ENCODE assay signal across 9 cellular contexts in the genomic region with DNA sequence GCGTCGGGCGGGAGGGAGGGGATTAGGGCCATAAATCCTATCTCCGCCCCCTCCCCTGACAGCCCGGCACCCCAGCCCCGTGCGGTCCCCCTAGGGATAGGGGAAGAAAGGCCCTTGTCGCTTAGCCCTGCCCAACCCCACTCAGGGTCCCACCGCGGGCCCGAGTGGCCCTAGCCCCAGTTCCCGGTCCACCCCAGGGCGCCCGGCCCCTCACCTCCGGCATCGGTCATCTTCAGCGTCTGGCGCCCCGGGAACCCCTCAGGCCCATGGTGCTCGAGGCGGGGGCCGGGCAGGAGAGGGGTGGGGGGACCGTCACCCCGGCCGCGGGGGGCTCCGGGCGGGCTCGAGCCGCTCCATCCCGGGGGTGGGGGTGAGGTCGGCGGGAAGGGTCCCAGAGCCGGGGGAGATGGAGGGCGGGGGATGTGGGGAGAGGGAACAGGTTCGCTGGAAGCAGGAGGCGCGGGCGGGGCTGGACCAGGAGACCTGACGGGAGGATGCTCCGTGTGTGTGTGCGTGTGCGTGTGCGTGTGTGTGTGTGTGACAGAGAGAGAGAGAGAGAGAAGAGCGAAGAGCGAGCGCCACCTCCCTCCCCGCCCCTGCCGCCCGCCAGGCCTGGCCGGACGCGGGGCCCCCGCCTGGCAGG. TPM values are rescaled to one million over a fixed set of nuclear protein-coding genes. Genes with fewer than 3 reads are reported as not detected.
A peak's percentile ranks its signal among the peaks of the same experiment; 100 is the strongest.
DNase-seq lines count a peak whose midpoint lies in the region; ATAC-seq and TF ChIP-seq lines count a peak whose summit lies in the region.
"Had no signal": no experiment of that assay in that cellular context is flagged by ENCODE, and none has a peak within 500 bp of the region (broad histone marks: within the 10 kb centered on the region; RNA-seq: fewer than 3 reads in every experiment).

No MANE protein-coding gene starts in this region.

- H3K36me3 Mint-ChIP-seq in activated CD8-positive, alpha-beta T cell treated with anti-CD3 and anti-CD28 coated beads for 36 hours (ENCODE audit: low read depth): peaks cover 4% of the 10 kb centered on the region

- H3K27me3 ChIP-seq in HUES48 (ENCODE audit: control insufficient read depth, insufficient read depth, low read length) (peaks cover 25% of the 10 kb centered on the region), rectal smooth muscle tissue (ENCODE audit: control insufficient read depth, insufficient read depth, low read length) (peaks cover 3% of the 10 kb centered on the region)

- no peak overlapping the region for H3K27ac ChIP-seq in HUES48 (ENCODE audit: low read depth, low read length)
- H3K27ac ChIP-seq in rectal smooth muscle tissue (ENCODE audit: low read depth, low read length): no peak overlapping the region
- H3K27ac ChIP-seq: HL-60 had no signal

- no peaks in the 10 kb centered on the region for H3K9me3 ChIP-seq in HUES48 (ENCODE audit: control insufficient read depth, insufficient read depth, low read length)

- H3K4me3 ChIP-seq in HUES48 (ENCODE audit: low read depth, low read length) (peak overlapping the region; percentile 61), fibroblast of villous mesenchyme (ENCODE audit: low read depth, low read length) (peak overlapping the region; percentile 49), rectal smooth muscle tissue (ENCODE audit: low read length) (peak overlapping the region; percentile 37)

- POLR2A ChIA-PET in activated CD8-positive, alpha-beta T cell treated with anti-CD3 and anti-CD28 coated beads for 36 hours (lab: Charles Lee): no interaction called here

- H3K36me3 ChIP-seq in HUES48 (ENCODE audit: control insufficient read depth, insufficient read depth, low read length) (no peaks in the 10 kb centered on the region), rectal smooth muscle tissue (ENCODE audit: control insufficient read depth, insufficient read depth, low read length) (no peaks in the 10 kb centered on the region)

- peaks cover 22% of the 10 kb centered on the region for H3K4me1 Mint-ChIP-seq in activated CD8-positive, alpha-beta T cell treated with anti-CD3 and anti-CD28 coated beads for 36 hours (ENCODE audit: low read depth)

- H3K27me3 Mint-ChIP-seq in activated CD8-positive, alpha-beta T cell treated with anti-CD3 and anti-CD28 coated beads for 36 hours: peaks cover 23% of the 10 kb centered on the region

- peak; percentile 26 for DNase-seq in CD1c-positive myeloid dendritic cell (ENCODE audit: extremely low spot score)
- peak; percentile 61 for DNase-seq in activated CD8-positive, alpha-beta T cell treated with anti-CD3 and anti-CD28 coated beads for 36 hours
- DNase-seq in fibroblast of villous mesenchyme (ENCODE audit: low read depth): no peak
- DNase-seq in GM19240 (ENCODE audit: insufficient read length, low spot score): no peak
- DNase-seq in cerebellar nuclear complex (lab: John Stamatoyannopoulos, UW): no peak

- H3K9ac ChIP-seq in HUES48 (ENCODE audit: low read depth, low read length) (no peak overlapping the region), rectal smooth muscle tissue (ENCODE audit: low read length) (no peak overlapping the region)

- intact Hi-C loops in activated CD8-positive, alpha-beta T cell treated with anti-CD3 and anti-CD28 coated beads for 36 hours (cut with micrococcal nuclease): no loop called here

- peak; percentile 41 for ATAC-seq in activated CD8-positive, alpha-beta T cell treated with anti-CD3 and anti-CD28 coated beads for 36 hours
- ATAC-seq in HG03520 (IDR thresholded peaks at IDR 0.05; ENCODE audit: unreplicated experiment): no peak

- no peak overlapping the region for H3K27ac Mint-ChIP-seq in activated CD8-positive, alpha-beta T cell treated with anti-CD3 and anti-CD28 coated beads for 36 hours

- CTCF ChIA-PET in activated CD8-positive, alpha-beta T cell treated with anti-CD3 and anti-CD28 coated beads for 36 hours (lab: Charles Lee): interaction anchor here (1.7 to 3.4 kb wide), 5 partner anchors 11 to 35 kb away, joined by 5 to 23 read pairs (median 12); a partner anchor contains a TSS

- H3K9me3 Mint-ChIP-seq in activated CD8-positive, alpha-beta T cell treated with anti-CD3 and anti-CD28 coated beads for 36 hours: no peaks in the 10 kb centered on the region

- peaks cover 24% of the 10 kb centered on the region for H3K4me1 ChIP-seq in HUES48 (ENCODE audit: control insufficient read depth, insufficient read depth, low read length)
- peaks cover 10% of the 10 kb centered on the region for H3K4me1 ChIP-seq in rectal smooth muscle tissue (ENCODE audit: control insufficient read depth, insufficient read depth, low read length)

- TF ChIP-seq CTCF in activated CD8-positive, alpha-beta T cell treated with anti-CD3 and anti-CD28 coated beads for 36 hours (IDR thresholded peaks at IDR 0.05): no peak
- TF ChIP-seq CTCF in fibroblast of villous mesenchyme (IDR thresholded peaks at IDR 0.05; ENCODE audit: insufficient read depth, low read depth, low read length): no peak

- peak overlapping the region; percentile 46 for H3K4me3 Mint-ChIP-seq in activated CD8-positive, alpha-beta T cell treated with anti-CD3 and anti-CD28 coated beads for 36 hours

RNA-seq across cellular contexts. Expression of a gene that starts 0.5 kb away (rescaled TPM):
- total RNA-seq in activated CD8-positive, alpha-beta T cell treated with anti-CD3 and anti-CD28 coated beads for 36 hours: 1 to 10 TPM in 1 of 2 experiments, under 1 TPM in 1; 0.47 to 1.3 TPM
- 4.7 and 5.8 TPM in 2 replicates for total RNA-seq in fibroblast of villous mesenchyme

RNA-seq across cellular contexts. Expression of a gene that starts 21.1 kb away (rescaled TPM):
- 10 to 100 TPM; 52.4 to 56.4 TPM for total RNA-seq in activated CD8-positive, alpha-beta T cell treated with anti-CD3 and anti-CD28 coated beads for 36 hours
- total RNA-seq in fibroblast of villous mesenchyme: 38.7 and 47.1 TPM in 2 replicates

RNA-seq across cellular contexts. Expression of a gene that starts 34.3 kb away (rescaled TPM):
- 1 to 10 TPM; 6.0 to 7.7 TPM for total RNA-seq in activated CD8-positive, alpha-beta T cell treated with anti-CD3 and anti-CD28 coated beads for 36 hours
- total RNA-seq in fibroblast of villous mesenchyme: 20.3 and 20.6 TPM in 2 replicates

RNA-seq across cellular contexts. Expression of a gene that starts 36.4 kb away (rescaled TPM):
- under 1 TPM in 1 of 2 experiments, not detected in 1; 0.34 TPM for total RNA-seq in activated CD8-positive, alpha-beta T cell treated with anti-CD3 and anti-CD28 coated beads for 36 hours
- 0.32 TPM in 1 of 2 replicates, not detected in the other for total RNA-seq in fibroblast of villous mesenchyme

Comparison
In these comparisons a context has a peak if more than half of its experiments do, and no peak if none do; other contexts are left out.
1. DNase-seq: peak in CD1c-positive myeloid dendritic cell (single experiment) and activated CD8-positive, alpha-beta T cell treated with anti-CD3 and anti-CD28 coated beads for 36 hours (single experiment); none in fibroblast of villous mesenchyme (single experiment), GM19240 (single experiment) and cerebellar nuclear complex (0 of 2).
2. Peak in every context shown above with its lines, with median percentiles within 50 percentile points of each other: H3K4me3 ChIP-seq.